ENCODE assay signal across 10 cellular contexts in the genomic region with DNA sequence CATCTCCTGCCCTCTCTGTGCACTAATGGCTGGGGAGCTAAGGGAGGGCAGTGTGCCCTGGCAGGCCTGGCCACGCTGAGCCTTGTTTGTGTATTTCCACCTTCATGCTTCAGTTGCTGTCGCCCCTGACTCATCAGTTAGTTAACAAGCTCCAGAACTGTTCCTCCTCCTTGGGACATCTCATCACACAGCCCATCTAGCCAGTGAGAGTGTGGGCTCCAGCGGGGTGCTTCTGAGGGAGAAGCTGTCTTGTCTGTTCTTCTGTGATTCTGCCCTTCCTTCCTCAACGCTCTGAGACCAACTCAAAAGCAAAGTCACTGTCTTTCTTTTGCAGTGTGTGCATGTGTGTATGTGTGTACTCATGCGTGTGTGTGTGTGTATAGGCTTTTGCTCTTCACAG. TPM values are rescaled to one million over a fixed set of nuclear protein-coding genes. Genes with fewer than 3 reads are reported as not detected.
DNase-seq lines count a peak whose midpoint lies in the region; ATAC-seq, FAIRE-seq and TF ChIP-seq lines count a peak whose summit lies in the region.
"Had no signal": no experiment of that assay in that cellular context is flagged by ENCODE, and none has a peak within 500 bp of the region (broad histone marks: within the 10 kb centered on the region; RNA-seq: fewer than 3 reads in every experiment).

No MANE protein-coding gene starts in this region.

- no peak overlapping the region for H2AFZ ChIP-seq in PC-9

- no peak overlapping the region for H3K4me3 ChIP-seq in PC-9
- no peak overlapping the region for H3K4me3 ChIP-seq in naive thymus-derived CD4-positive, alpha-beta T cell (ENCODE audit: low read length)

- TF ChIP-seq CTCF in PC-9 (conservative IDR thresholded peaks at IDR 0.05), result no peak

- intact Hi-C loops in PC-9 (cut with micrococcal nuclease; ENCODE audit: unreplicated experiment), result loop anchor here (10.0 kb wide), 1 partner anchor 505 kb away; a partner anchor contains a TSS
- intact Hi-C loops in naive thymus-derived CD4-positive, alpha-beta T cell (cut with micrococcal nuclease), result no loop called here

- no peak overlapping the region for H3K4me3 Mint-ChIP-seq in naive thymus-derived CD4-positive, alpha-beta T cell
- H3K4me3 Mint-ChIP-seq: activated CD4-positive, alpha-beta T cell treated with anti-CD3 and anti-CD28 coated beads, Interleukin-2, amount 10 ng/mL, durations not matched to agents 7 days and 5 days; CD4-positive, alpha-beta memory T cell had no signal

- peaks cover 0 to 5% (median 0%) of the 10 kb centered on the region in 5 donors for H3K36me3 Mint-ChIP-seq in naive thymus-derived CD4-positive, alpha-beta T cell

- no peaks in the 10 kb centered on the region for H3K36me3 ChIP-seq in PC-9 (ENCODE audit: low read depth)
- no peaks in the 10 kb centered on the region for H3K36me3 ChIP-seq in naive thymus-derived CD4-positive, alpha-beta T cell (ENCODE audit: control insufficient read depth in 2 of 3, insufficient read depth in 3 of 3, low read length in 3 of 3)

- peaks cover 0 to 10% (median 4%) of the 10 kb centered on the region in 11 donors for H3K9me3 Mint-ChIP-seq in naive thymus-derived CD4-positive, alpha-beta T cell
- H3K9me3 Mint-ChIP-seq: activated CD4-positive, alpha-beta T cell treated with anti-CD3 and anti-CD28 coated beads, Interleukin-2, amount 10 ng/mL, durations not matched to agents 7 days and 5 days had no signal

- no peaks in the 10 kb centered on the region for H4K20me1 ChIP-seq in PC-9 (ENCODE audit: insufficient read depth)

- H3K27me3 Mint-ChIP-seq in naive thymus-derived CD4-positive, alpha-beta T cell, result peaks cover 0 to 4% (median 0%) of the 10 kb centered on the region in 5 donors
- H3K27me3 Mint-ChIP-seq: activated CD4-positive, alpha-beta T cell treated with anti-CD3 and anti-CD28 coated beads, Interleukin-2, amount 10 ng/mL, durations not matched to agents 7 days and 5 days had no signal

- POLR2A ChIA-PET in PC-9 (lab: Charles Lee; ENCODE audit: unreplicated experiment), result interaction anchor here (0.6 kb wide), 1 partner anchor 36 kb away, joined by 3 read pairs; no protein-coding TSS in a partner anchor
- POLR2A ChIA-PET in naive thymus-derived CD4-positive, alpha-beta T cell (lab: Charles Lee), result no interaction called here

- 0 out of 2 replicates have a peak overlapping the region, but pooled peaks have one; percentile 9 for H3K27ac ChIP-seq in PC-9
- no peak overlapping the region for H3K27ac ChIP-seq in naive thymus-derived CD4-positive, alpha-beta T cell (ENCODE audit: low read depth, low read length)

- peak overlapping the region; percentile 27 for H3K4me2 ChIP-seq in PC-9

- H3K79me2 ChIP-seq in PC-9 (ENCODE audit: low read depth), result no peaks in the 10 kb centered on the region

- H3F3A ChIP-seq in PC-9 (ENCODE audit: insufficient read depth, low read depth), result peaks cover 17% of the 10 kb centered on the region; the same call in 1 of the 2 replicates

- peaks cover 35% of the 10 kb centered on the region for H3K4me1 ChIP-seq in PC-9 (replicated peaks; ENCODE audit: insufficient read depth)
- no peaks in the 10 kb centered on the region for H3K4me1 ChIP-seq in naive thymus-derived CD4-positive, alpha-beta T cell (ENCODE audit: control insufficient read depth in 2 of 2, insufficient read depth in 2 of 2, low read length in 2 of 2)

- no peaks in the 10 kb centered on the region; the same call in 1 of the 2 replicates for H3K9me3 ChIP-seq in PC-9 (ENCODE audit: insufficient read depth, low read depth)
- no peaks in the 10 kb centered on the region for H3K9me3 ChIP-seq in naive thymus-derived CD4-positive, alpha-beta T cell (ENCODE audit: control insufficient read depth in 2 of 3, low read length in 3 of 3)

- ATAC-seq in GM18867 (IDR thresholded peaks at IDR 0.05; ENCODE audit: unreplicated experiment), result peak; percentile 46
- ATAC-seq in stimulated activated naive CD8-positive, alpha-beta T cell treated with anti-CD3 and anti-CD28 coated beads, Interleukin-15, Interleukin-2, amounts not matched to agents 100 U/mL and 50 U/mL, for 24 hours, result no peak
- no peak for ATAC-seq in naive thymus-derived CD4-positive, alpha-beta T cell

- no peak overlapping the region for H3K27ac Mint-ChIP-seq in naive thymus-derived CD4-positive, alpha-beta T cell
- H3K27ac Mint-ChIP-seq: activated CD4-positive, alpha-beta T cell treated with anti-CD3 and anti-CD28 coated beads, Interleukin-2, amount 10 ng/mL, durations not matched to agents 7 days and 5 days; CD4-positive, alpha-beta memory T cell had no signal

- H3K9me2 ChIP-seq in PC-9 (ENCODE audit: insufficient read depth), result no peaks in the 10 kb centered on the region

- DNase-seq in AG08396 (ENCODE audit: low spot score), result peak; percentile 17
- peak; percentile 17 to 64 for DNase-seq in PC-9
- peak; percentile 77 for DNase-seq in fibroblast of gingiva (ENCODE audit: low read depth)
- no peak for DNase-seq in stimulated activated naive CD8-positive, alpha-beta T cell treated with anti-CD3 and anti-CD28 coated beads, Interleukin-15, Interleukin-2, amounts not matched to agents 100 U/mL and 50 U/mL, for 24 hours
- no peak for DNase-seq in naive thymus-derived CD4-positive, alpha-beta T cell
- DNase-seq in H54 (ENCODE audit: insufficient read length, low spot score), result no peak
- no peak for DNase-seq in activated gamma-delta T cell (lab: John Stamatoyannopoulos, UW)
- DNase-seq: activated CD4-positive, alpha-beta T cell treated with anti-CD3 and anti-CD28 coated beads, Interleukin-2, amount 10 ng/mL, durations not matched to agents 7 days and 5 days; CD4-positive, alpha-beta memory T cell had no signal

- BruUV-seq in PC-9 (replicated peaks; lab: Mats Ljungman, UMichigan), result no TSS peak

- H3K4me1 Mint-ChIP-seq in naive thymus-derived CD4-positive, alpha-beta T cell, result peaks cover 0 to 2% (median 0%) of the 10 kb centered on the region in 7 donors
- H3K4me1 Mint-ChIP-seq: activated CD4-positive, alpha-beta T cell treated with anti-CD3 and anti-CD28 coated beads, Interleukin-2, amount 10 ng/mL, durations not matched to agents 7 days and 5 days; CD4-positive, alpha-beta memory T cell had no signal

- H3K27me3 ChIP-seq in PC-9 (ENCODE audit: insufficient read depth, low read depth), result no peaks in the 10 kb centered on the region
- H3K27me3 ChIP-seq in naive thymus-derived CD4-positive, alpha-beta T cell (ENCODE audit: control insufficient read depth in 2 of 2, insufficient read depth in 2 of 2, low read length in 2 of 2), result no peaks in the 10 kb centered on the region

- no peak for TF ChIP-seq POLR2A in H54 (IDR thresholded peaks at IDR 0.05; ENCODE audit: low read depth, low read length)

- FAIRE-seq in H54 (lab: Jason Lieb, UNC), result no peak

- CTCF ChIA-PET in PC-9 (lab: Charles Lee), result interaction anchor here (0.6 to 1.0 kb wide), 2 partner anchors 26 to 49 kb away, joined by 3 read pairs; no protein-coding TSS in a partner anchor
- CTCF ChIA-PET in naive thymus-derived CD4-positive, alpha-beta T cell (lab: Charles Lee), result no interaction called here

RNA-seq across cellular contexts. Expression of a gene that starts 58.3 kb away (rescaled TPM):
- total RNA-seq in PC-9 (2021), result 11.6 and 15.4 TPM in 2 replicates
- total RNA-seq in naive thymus-derived CD4-positive, alpha-beta T cell, result 10 to 100 TPM; 12.6 to 40.4 (median 17.5) TPM
- 1 to 10 TPM; 3.9 to 6.9 TPM for polyA plus RNA-seq in naive thymus-derived CD4-positive, alpha-beta T cell

Comparison
In these comparisons a context has a peak if more than half of its experiments do, and no peak if none do; other contexts are left out.
1. DNase-seq: peak in AG08396 (single experiment), PC-9 (2 of 2) and fibroblast of gingiva (single experiment); none in stimulated activated naive CD8-positive, alpha-beta T cell treated with anti-CD3 and anti-CD28 coated beads, Interleukin-15, Interleukin-2, amounts not matched to agents 100 U/mL and 50 U/mL, for 24 hours (single experiment), naive thymus-derived CD4-positive, alpha-beta T cell (0 of 9), H54 (single experiment) and activated gamma-delta T cell (single experiment).